1 cellular context compared by ENCODE assay signal in genomic region chr16:4116328-4117249, GRCh38.
A peak's percentile ranks its signal among the peaks of the same experiment; 100 is the strongest.
TF ChIP-seq lines count a peak whose summit lies in the region.

Gene ADCY9 (minus strand): TSS chr16:4116442. CDS start chr16:4115442, 1,000 bp downstream.

TF ChIP-seq in HepG2, 621 proteins besides CTCF, POLR2A, EP300 and RAD21 (continued from another document and continues in another):
- TF ChIP-seq ZNF414 (CRISPR knock-in tag; IDR thresholded peaks at IDR 0.05): no peak
- TF ChIP-seq CEBPG (CRISPR knock-in tag; IDR thresholded peaks at IDR 0.05): no peak
- no peak for TF ChIP-seq ZNF569 (CRISPR knock-in tag; IDR thresholded peaks at IDR 0.05; ENCODE audit: borderline replicate concordance)
- TF ChIP-seq SATB2 (CRISPR knock-in tag; IDR thresholded peaks at IDR 0.05): 0 out of 2 replicates have a peak, but pooled peaks have one; percentile 40
- TF ChIP-seq PLRG1 (conservative IDR thresholded peaks at IDR 0.05): no peak
- no peak for TF ChIP-seq ZNF850 (CRISPR knock-in tag; conservative IDR thresholded peaks at IDR 0.05)
- TF ChIP-seq HDAC6 (IDR thresholded peaks at IDR 0.05; ENCODE audit: low read depth, low read length): no peak
- 0 out of 2 replicates have a peak, but pooled peaks have one; percentile 21 for TF ChIP-seq BCL6 (CRISPR knock-in tag; IDR thresholded peaks at IDR 0.05)
- no peak for TF ChIP-seq CENPX (CRISPR knock-in tag; IDR thresholded peaks at IDR 0.05)
- peak; percentile 61; the same call in 1 of the 2 replicates for TF ChIP-seq NFKB2 (CRISPR knock-in tag; IDR thresholded peaks at IDR 0.05; ENCODE audit: borderline replicate concordance)
- TF ChIP-seq ZNF607 (CRISPR knock-in tag; IDR thresholded peaks at IDR 0.05; ENCODE audit: borderline replicate concordance): no peak
- no peak for TF ChIP-seq ZNF431 (CRISPR knock-in tag; IDR thresholded peaks at IDR 0.05; ENCODE audit: borderline replicate concordance, low read depth)
- no peak for TF ChIP-seq ZNF124 (CRISPR knock-in tag; IDR thresholded peaks at IDR 0.05)
- no peak for TF ChIP-seq KDM6A (CRISPR knock-in tag; IDR thresholded peaks at IDR 0.05; ENCODE audit: low read depth)
- no peak for TF ChIP-seq PBX3 (CRISPR knock-in tag; IDR thresholded peaks at IDR 0.05; ENCODE audit: borderline replicate concordance)
- TF ChIP-seq STAG1 (CRISPR knock-in tag; IDR thresholded peaks at IDR 0.05): peak; percentile 12; the same call in 1 of the 2 replicates
- TF ChIP-seq CHD2 (IDR thresholded peaks at IDR 0.05; ENCODE audit: low read depth, low read length): no peak
- TF ChIP-seq ZNF253 (CRISPR knock-in tag; IDR thresholded peaks at IDR 0.05; ENCODE audit: borderline replicate concordance): 0 out of 2 replicates have a peak, but pooled peaks have one; percentile 19
- no peak for TF ChIP-seq ZNF704 (CRISPR knock-in tag; IDR thresholded peaks at IDR 0.05; ENCODE audit: borderline replicate concordance)
- TF ChIP-seq PBX2 (CRISPR knock-in tag; IDR thresholded peaks at IDR 0.05): no peak
- TF ChIP-seq ZNF224 (CRISPR knock-in tag; IDR thresholded peaks at IDR 0.05): no peak
- no peak for TF ChIP-seq SMAD1 (CRISPR knock-in tag; IDR thresholded peaks at IDR 0.05; ENCODE audit: borderline replicate concordance, low read depth)
- TF ChIP-seq ZNF747 (CRISPR knock-in tag; IDR thresholded peaks at IDR 0.05; ENCODE audit: borderline replicate concordance): 0 out of 2 replicates have a peak, but pooled peaks have one; percentile 59
- no peak for TF ChIP-seq ZNF605 (CRISPR knock-in tag; IDR thresholded peaks at IDR 0.05)
- no peak for TF ChIP-seq SUZ12 (IDR thresholded peaks at IDR 0.05; ENCODE audit: low read depth, low read length)
- TF ChIP-seq BCLAF1 (IDR thresholded peaks at IDR 0.05): no peak
- TF ChIP-seq NR3C1 (CRISPR knock-in tag; IDR thresholded peaks at IDR 0.05): no peak
- no peak for TF ChIP-seq ETV5 (CRISPR knock-in tag; IDR thresholded peaks at IDR 0.05; ENCODE audit: borderline replicate concordance)
- TF ChIP-seq NR2F6 (IDR thresholded peaks at IDR 0.05): no peak
- no peak for TF ChIP-seq NR2F6 (CRISPR knock-in tag; IDR thresholded peaks at IDR 0.05)
- TF ChIP-seq RERE (CRISPR knock-in tag; IDR thresholded peaks at IDR 0.05; ENCODE audit: low read depth): 0 out of 2 replicates have a peak, but pooled peaks have one; percentile 14
- no peak for TF ChIP-seq ZXDC (CRISPR knock-in tag; IDR thresholded peaks at IDR 0.05)
- no peak for TF ChIP-seq ZNF33B (CRISPR knock-in tag; IDR thresholded peaks at IDR 0.05)
- TF ChIP-seq MYNN (CRISPR knock-in tag; IDR thresholded peaks at IDR 0.05; ENCODE audit: low read depth): no peak
- TF ChIP-seq ZNF17 (CRISPR knock-in tag; IDR thresholded peaks at IDR 0.05): no peak
- no peak for TF ChIP-seq ZNF720 (CRISPR knock-in tag; IDR thresholded peaks at IDR 0.05)
- TF ChIP-seq PAX8 (CRISPR knock-in tag; IDR thresholded peaks at IDR 0.05; ENCODE audit: borderline replicate concordance): no peak
- 0 out of 2 replicates have a peak, but pooled peaks have one; percentile 50 for TF ChIP-seq ZNF556 (CRISPR knock-in tag; IDR thresholded peaks at IDR 0.05; ENCODE audit: borderline replicate concordance)
- TF ChIP-seq TEAD3 (CRISPR knock-in tag; optimal IDR thresholded peaks at IDR 0.05; ENCODE audit: borderline replicate concordance): no peak
- no peak for TF ChIP-seq PPARG (CRISPR knock-in tag; conservative IDR thresholded peaks at IDR 0.05)
- TF ChIP-seq ZNF101 (CRISPR knock-in tag; IDR thresholded peaks at IDR 0.05; ENCODE audit: borderline replicate concordance, low read depth): no peak
- no peak for TF ChIP-seq ZNF549 (CRISPR knock-in tag; IDR thresholded peaks at IDR 0.05)
- 0 out of 2 replicates have a peak, but pooled peaks have one; percentile 10 for TF ChIP-seq FOXP4 (CRISPR knock-in tag; IDR thresholded peaks at IDR 0.05)
- TF ChIP-seq ZBTB2 (CRISPR knock-in tag; IDR thresholded peaks at IDR 0.05; ENCODE audit: low read depth): no peak
- no peak for TF ChIP-seq ZNF678 (CRISPR knock-in tag; IDR thresholded peaks at IDR 0.05)
- no peak for TF ChIP-seq ZNF557 (CRISPR knock-in tag; IDR thresholded peaks at IDR 0.05)
- TF ChIP-seq TCF7L2 (IDR thresholded peaks at IDR 0.05; ENCODE audit: low read depth, low read length): no peak
- TF ChIP-seq ZNF713 (CRISPR knock-in tag; IDR thresholded peaks at IDR 0.05): no peak
- no peak for TF ChIP-seq MATR3 (CRISPR knock-in tag; IDR thresholded peaks at IDR 0.05)
- no peak for TF ChIP-seq HNRNPL (IDR thresholded peaks at IDR 0.05; ENCODE audit: low read depth, low read length)
